8 cellular contexts compared by ENCODE assay signal in the genomic region with DNA sequence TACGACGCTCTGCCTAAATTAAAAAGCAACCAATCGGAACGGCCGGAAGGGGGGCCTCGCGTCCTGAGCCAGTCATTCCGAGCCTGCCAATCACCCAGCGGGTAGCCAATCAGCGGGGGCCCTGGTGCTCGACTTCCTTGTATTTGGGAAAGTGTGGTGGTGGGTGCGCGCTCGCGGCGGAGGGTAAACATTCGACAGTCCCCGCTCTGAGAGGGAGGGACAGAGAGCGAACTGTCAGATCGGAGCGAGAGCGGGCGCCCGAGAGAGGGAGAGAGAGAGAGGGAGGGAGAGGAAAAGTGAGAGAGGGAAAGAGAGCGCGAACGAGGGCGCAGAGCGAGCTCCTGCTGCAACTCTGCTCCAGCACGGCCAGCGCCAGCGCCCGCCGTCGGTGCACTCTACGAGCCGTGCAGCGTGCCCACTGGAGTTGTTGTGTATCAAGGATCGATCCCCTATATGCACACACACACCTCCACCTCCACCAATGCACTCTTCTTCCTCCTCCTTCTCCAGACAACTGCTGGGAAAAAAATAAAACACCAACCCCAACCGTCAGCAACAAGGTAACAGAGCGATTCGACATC. TPM values are rescaled to one million over a fixed set of nuclear protein-coding genes. Genes with fewer than 3 reads are reported as not detected.
DNase-seq lines count a peak whose midpoint lies in the region; ATAC-seq, FAIRE-seq and TF ChIP-seq lines count a peak whose summit lies in the region.

Gene POU3F3, plus strand, starts transcription at position 190 of the 581 bp plus-strand sequence. CDS start 1,396 bp downstream, outside the sequence.

- no peak within 1 kb of the TSS for H2AK5ac ChIP-seq in H1 (ENCODE audit: low read depth, low read length)

- peaks cover 9% of the 10 kb centered on the region; the same call in 1 of the 2 replicates for H3K23me2 ChIP-seq in H1 (ENCODE audit: low read depth, low read length)

- H3K9me3 ChIP-seq in CD8-positive, alpha-beta T cell (ENCODE audit: low read length): no peaks in the 10 kb centered on the region
- H3K9me3 ChIP-seq in H1 (ENCODE audit: insufficient read depth in 2 of 2, low read depth in 1 of 2, low read length in 1 of 2) (no peaks in the 10 kb centered on the region), mononuclear cell (ENCODE audit: low read depth, low read length) (no peaks in the 10 kb centered on the region), suprapubic skin (no peaks in the 10 kb centered on the region)

- CTCF ChIA-PET in CD8-positive, alpha-beta T cell (lab: Charles Lee): no interaction called here
- CTCF ChIA-PET in H1 (lab: Charles Lee; ENCODE audit: partially characterized antibody): interaction anchor here (0.8 to 1.6 kb wide), 4 partner anchors 20 to 390 kb away, joined by 3 to 5 read pairs (median 4); no protein-coding TSS in a partner anchor

- no peak within 1 kb of the TSS for H2BK5ac ChIP-seq in H1 (ENCODE audit: low read depth, low read length)

- H3K23ac ChIP-seq in H1 (ENCODE audit: insufficient read length): no peak within 1 kb of the TSS

- no peak for FAIRE-seq in H1 (lab: Jason Lieb, UNC)

- peaks cover 3 to 8% of the 10 kb centered on the region in 2 experiments for H4K20me1 ChIP-seq in H1 (replicated peaks in 1 of 2; ENCODE audit: control insufficient read depth in 1 of 2, insufficient read depth in 2 of 2, low read length in 2 of 2)

- DNase-seq in CD8-positive, alpha-beta T cell: peak in 5 of 7 experiments; percentile 22 to 46 (median 34)
- DNase-seq in SW 1271 (lab: John Stamatoyannopoulos, UW) (peak; percentile 55 to 77), H1 (ENCODE audit: low read depth in 1 of 2, low spot score in 2 of 2) (peak; percentile 96 to 98), suprapubic skin (ENCODE audit: low spot score in 2 of 2) (peak; percentile 85 to 90)

- peaks cover 44% of the 10 kb centered on the region for H3K4me1 Mint-ChIP-seq in CD8-positive, alpha-beta T cell (ENCODE audit: low read depth)

- H4K91ac ChIP-seq in H1 (replicated peaks; ENCODE audit: insufficient read length, low read length): no peak within 1 kb of the TSS

- H3K36me3 ChIP-seq in CD8-positive, alpha-beta T cell (ENCODE audit: insufficient read depth, low read length): no peaks in the 10 kb centered on the region
- H3K36me3 ChIP-seq in H1 (ENCODE audit: control insufficient read depth in 2 of 4, insufficient read depth in 4 of 4, low read length in 3 of 4) (peaks cover 0 to 4% (median 0%) of the 10 kb centered on the region in 4 experiments; a peak in 1 of 8 replicates), suprapubic skin (no peaks in the 10 kb centered on the region)

- no peaks in the 10 kb centered on the region for H3K79me2 ChIP-seq in H1 (ENCODE audit: control insufficient read depth in 1 of 2, insufficient read depth in 2 of 2, low read length in 2 of 2)

- peaks cover 42% of the 10 kb centered on the region for H3K27me3 ChIP-seq in CD8-positive, alpha-beta T cell (ENCODE audit: insufficient read depth, low read length)
- H3K27me3 ChIP-seq in H1 (replicated peaks in 1 of 4; ENCODE audit: control insufficient read depth in 3 of 4, extremely low read depth in 1 of 4, insufficient read depth in 3 of 4, low read length in 3 of 4) (peaks cover 60 to 85% (median 69%) of the 10 kb centered on the region in 4 experiments), mononuclear cell (ENCODE audit: insufficient read depth, low read length) (peaks cover 79% of the 10 kb centered on the region), suprapubic skin (peaks cover 97% of the 10 kb centered on the region)

- no peak within 1 kb of the TSS for H3K4ac ChIP-seq in H1 (replicated peaks; ENCODE audit: insufficient read length, low read depth, low read length)

- no peak within 1 kb of the TSS for H2AFZ ChIP-seq in H1 (ENCODE audit: low read length)

- peaks cover 73% of the 10 kb centered on the region for H3K27me3 Mint-ChIP-seq in CD8-positive, alpha-beta T cell (ENCODE audit: low read depth)

- TF ChIP-seq RAD21 in H1 (IDR thresholded peaks at IDR 0.05 in 1 of 2, conservative IDR thresholded peaks at IDR 0.05 in 1 of 2; ENCODE audit: low read depth in 2 of 2, low read length in 2 of 2): no peak

- H3K9me3 Mint-ChIP-seq in CD8-positive, alpha-beta T cell: peaks cover 2% of the 10 kb centered on the region

- no peak within 1 kb of the TSS; the same call in 1 of the 2 replicates for H2BK12ac ChIP-seq in H1 (ENCODE audit: low read depth, low read length)

- H2BK20ac ChIP-seq in H1 (ENCODE audit: low read length): no peak within 1 kb of the TSS

- H3K56ac ChIP-seq in H1 (replicated peaks; ENCODE audit: insufficient read length, low read depth, low read length): no peak within 1 kb of the TSS

- peaks cover 34% of the 10 kb centered on the region for H3K4me1 ChIP-seq in CD8-positive, alpha-beta T cell (ENCODE audit: insufficient read depth, low read length)
- H3K4me1 ChIP-seq in H1 (replicated peaks in 1 of 4; ENCODE audit: control insufficient read depth in 3 of 4, insufficient read depth in 4 of 4, low read length in 3 of 4) (peaks cover 13 to 32% (median 17%) of the 10 kb centered on the region in 4 experiments), mononuclear cell (ENCODE audit: insufficient read depth, low read length) (peaks cover 45% of the 10 kb centered on the region), suprapubic skin (peaks cover 62% of the 10 kb centered on the region)

- H3K9ac ChIP-seq in H1 (replicated peaks in 1 of 4; ENCODE audit: extremely low read depth in 1 of 4, low read depth in 3 of 4, low read length in 3 of 4): no peak within 1 kb of the TSS; a peak in 1 of 7 replicates

- H3K27ac Mint-ChIP-seq in CD8-positive, alpha-beta T cell: no peak within 1 kb of the TSS

- H3K4me2 ChIP-seq in H1 (ENCODE audit: insufficient read depth in 1 of 2, low read depth in 2 of 2, low read length in 2 of 2): peak within 1 kb of the TSS; percentile 92 to 96

- intact Hi-C loops in CD8-positive, alpha-beta T cell (cut with DNase I, micrococcal nuclease): loop anchor here in 1 of 2 experiments (10.0 kb wide), 1 partner anchor 181 kb away; the partner anchor contains the start of gene MRPS9

- no peak within 1 kb of the TSS for H2BK120ac ChIP-seq in H1 (replicated peaks; ENCODE audit: low read depth, low read length)

- H3K4me3 Mint-ChIP-seq in CD8-positive, alpha-beta T cell: peak within 1 kb of the TSS; percentile 86

- no peak within 1 kb of the TSS for H2BK15ac ChIP-seq in H1 (ENCODE audit: low read length)

- H3K36me3 Mint-ChIP-seq in CD8-positive, alpha-beta T cell: no peaks in the 10 kb centered on the region

- H3K27ac ChIP-seq in CD8-positive, alpha-beta T cell (ENCODE audit: low read depth, low read length): no peak within 1 kb of the TSS
- H3K27ac ChIP-seq in H1 (ENCODE audit: low read depth, low read length): no peak within 1 kb of the TSS
- no peak within 1 kb of the TSS for H3K27ac ChIP-seq in suprapubic skin

- no peak for TF ChIP-seq CTCF in CD8-positive, alpha-beta T cell (IDR thresholded peaks at IDR 0.05)
- TF ChIP-seq CTCF in H1 (IDR thresholded peaks at IDR 0.05; ENCODE audit: control extremely low read depth in 1 of 3, insufficient read depth in 1 of 3, low read depth in 1 of 3, low read length in 3 of 3): no peak
- no peak for TF ChIP-seq CTCF in suprapubic skin (IDR thresholded peaks at IDR 0.05)

- H3K79me1 ChIP-seq in H1 (ENCODE audit: low read depth, low read length): no peaks in the 10 kb centered on the region

- ATAC-seq in CD8-positive, alpha-beta T cell: peak; percentile 43
- ATAC-seq in HG03103 (IDR thresholded peaks at IDR 0.05; ENCODE audit: low read depth, unreplicated experiment): peak; percentile 48
- no peak for ATAC-seq in GM19452 (IDR thresholded peaks at IDR 0.05; ENCODE audit: unreplicated experiment)
- no peak for ATAC-seq in GM21360 (IDR thresholded peaks at IDR 0.05; ENCODE audit: unreplicated experiment)

- H3K14ac ChIP-seq in H1 (ENCODE audit: insufficient read length): no peak within 1 kb of the TSS

- peak within 1 kb of the TSS; percentile 34 for H4K5ac ChIP-seq in H1 (ENCODE audit: insufficient read length, low read depth, low read length)

- TF ChIP-seq EP300 in H1 (IDR thresholded peaks at IDR 0.05; ENCODE audit: borderline replicate concordance in 1 of 2, low read depth in 2 of 2, low read length in 2 of 2) (peak in 1 of 2 experiments; percentile 62; a peak in 1 of 3 replicates), suprapubic skin (IDR thresholded peaks at IDR 0.05) (no peak)

- H4K8ac ChIP-seq in H1 (ENCODE audit: extremely low read depth, insufficient read depth, low read length): no peak within 1 kb of the TSS

- H3K4me3 ChIP-seq in CD8-positive, alpha-beta T cell (ENCODE audit: low read depth, low read length): peak within 1 kb of the TSS; percentile 60
- H3K4me3 ChIP-seq in H1 (ENCODE audit: extremely low read depth in 1 of 4, insufficient read depth in 2 of 4, low read depth in 3 of 4, low read length in 4 of 4): peak within 1 kb of the TSS; percentile 54 to 78 (median 76)
- H3K4me3 ChIP-seq in mononuclear cell (ENCODE audit: low read length): peak within 1 kb of the TSS; percentile 13
- peak within 1 kb of the TSS; percentile 58 for H3K4me3 ChIP-seq in suprapubic skin

- TF ChIP-seq POLR2A in H1 (IDR thresholded peaks at IDR 0.05; ENCODE audit: control extremely low read depth in 1 of 2, low read depth in 2 of 2, low read length in 2 of 2): no peak
- TF ChIP-seq POLR2A in suprapubic skin (IDR thresholded peaks at IDR 0.05): no peak

- 0% methylated on average over 32 of the region's 42 CpGs; no CpG with 5 or more reads in 1 of the 2 experiments for WGBS in H1 (ENCODE audit: extremely low coverage in 1 of 2, insufficient coverage in 1 of 2, insufficient read length in 1 of 2, insufficient replicate concordance in 2 of 2, low coverage in 1 of 2, low lambda C conversion rate in 2 of 2, missing lambda C conversion rate in 1 of 2), 2 experiments
- 2% methylated on average over 41 of the region's 42 CpGs for WGBS in suprapubic skin

- POLR2A ChIA-PET in CD8-positive, alpha-beta T cell (lab: Charles Lee): interaction anchor here (0.6 kb wide), 1 partner anchor 112 kb away, joined by 3 read pairs; no protein-coding TSS in a partner anchor
- POLR2A ChIA-PET in H1 (lab: Charles Lee; ENCODE audit: partially characterized antibody): interaction anchor here (1.0 kb wide), 1 partner anchor 24 kb away, joined by 3 read pairs; no protein-coding TSS in a partner anchor

- no peak within 1 kb of the TSS for H3K18ac ChIP-seq in H1 (ENCODE audit: extremely low read depth, low read length)

RNA-seq across cellular contexts. Expression of gene POU3F3, which starts in this region (rescaled TPM):
- not detected for total RNA-seq in CD8-positive, alpha-beta T cell
- 0.09 and 0.10 TPM in 2 replicates for total RNA-seq in H1 (2021; fragmentation: NEBNext Ultra II Directional; extraction: Animal tissue kit (Norgen Biotek cat#: 25700))
- polyA plus RNA-seq in H1 (2011; rRNA removed): 0.02 TPM in 1 of 2 replicates, not detected in the other
- not detected for polyA plus RNA-seq in H1 (2011; cell fraction: cytosol; rRNA removed)
- polyA plus RNA-seq in H1 (2011; cell fraction: nucleus; rRNA removed): 0.03 TPM
- polyA plus RNA-seq in H1 (2012, experiment 1 of 2): 0.05 TPM in 2 of 4 replicates, not detected in the others
- polyA plus RNA-seq in H1 (2012, experiment 2 of 2): not detected
- 0.10 TPM for polyA plus RNA-seq in H1 (2013, experiment 1 of 2)
- 0.04 TPM for polyA plus RNA-seq in H1 (2013, experiment 2 of 2)
- not detected in 2 replicates for polyA minus RNA-seq in H1 (2011; rRNA and poly(A)+ RNA removed)
- not detected for polyA minus RNA-seq in H1 (2011; cell fraction: cytosol; rRNA and poly(A)+ RNA removed)
- polyA minus RNA-seq in H1 (2011; cell fraction: nucleus; rRNA and poly(A)+ RNA removed): not detected
- total RNA-seq in mononuclear cell (not detected), suprapubic skin (1 to 10 TPM in 2 of 4 donors, under 1 TPM in 2; 0.30 to 1.5 (median 0.84) TPM)

Comparison
In these comparisons a context has a peak if more than half of its experiments do, and no peak if none do; other contexts are left out.
1. Peak in DNase-seq, ATAC-seq and H3K4me3 ChIP-seq in CD8-positive, alpha-beta T cell; RNA of the gene not detected or under 1 TPM.
2. Peak in DNase-seq, H3K4me3 ChIP-seq and H3K4me2 ChIP-seq in H1; RNA of the gene not detected or under 1 TPM.
3. DNase-seq: peak in every context shown above with its lines; median percentile 97 in H1; 88 in suprapubic skin; 66 in SW 1271; 34 in CD8-positive, alpha-beta T cell.
4. H3K4me3 ChIP-seq: peak in every context shown above with its lines; median percentile 76 in H1; 60 in CD8-positive, alpha-beta T cell; 58 in suprapubic skin; 13 in mononuclear cell.